Comparison of ENCODE assay signal across 23 cellular contexts in the genomic region with DNA sequence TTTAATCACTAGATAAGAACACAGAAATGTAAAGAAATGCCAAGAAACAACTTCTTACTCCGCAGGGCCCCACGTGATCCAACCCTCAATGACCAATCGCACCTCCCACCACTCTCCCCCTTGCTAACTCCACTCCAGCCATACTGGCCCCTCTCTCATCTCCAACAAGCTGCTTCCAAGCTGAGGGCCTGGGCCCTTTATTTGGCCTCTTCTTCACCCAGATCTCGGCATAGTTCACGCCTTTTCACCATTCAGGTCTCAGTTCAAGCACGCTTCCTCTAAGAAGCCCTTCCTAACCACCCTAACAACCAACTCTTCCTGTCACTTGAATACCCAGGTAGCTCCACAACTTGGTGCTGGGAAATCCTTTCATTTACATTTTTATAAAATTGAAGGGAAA.
DNase-seq lines count a peak whose midpoint lies in the region; ATAC-seq, FAIRE-seq and TF ChIP-seq lines count a peak whose summit lies in the region.
"Had no signal": no experiment of that assay in that cellular context is flagged by ENCODE, and none has a peak within 500 bp of the region (broad histone marks: within the 10 kb centered on the region; RNA-seq: fewer than 3 reads in every experiment).

No MANE protein-coding gene starts in this region.

- TF ChIP-seq CTCF in Caco-2 (IDR thresholded peaks at IDR 0.05; ENCODE audit: insufficient read depth in 1 of 2, low read depth in 1 of 2, low read length in 1 of 2, severe bottlenecking in 1 of 2, unreplicated experiment in 1 of 2) (no peak), endothelial cell (IDR thresholded peaks at IDR 0.05; ENCODE audit: unreplicated experiment) (no peak), HepG2 (CRISPR knock-in tag; IDR thresholded peaks at IDR 0.05) (no peak), neural crest cell (conservative IDR thresholded peaks at IDR 0.05) (no peak), heart right ventricle (IDR thresholded peaks at IDR 0.05) (no peak), foreskin keratinocyte (conservative IDR thresholded peaks at IDR 0.05) (no peak), GM10266 (IDR thresholded peaks at IDR 0.05; ENCODE audit: control insufficient read depth, insufficient read depth, low read depth, missing control alignments) (no peak)

- no TSS peak for BruUV-seq in Caco-2 (replicated peaks; lab: Mats Ljungman, UMichigan)
- no TSS peak for BruUV-seq in HepG2 (replicated peaks; lab: Mats Ljungman, UMichigan)

- POLR2A ChIA-PET in Caco-2 (lab: Charles Lee) = no interaction called here
- POLR2A ChIA-PET in HepG2 (lab: Yijun Ruan, JAX) = no interaction called here

- in situ Hi-C loops in HepG2 (cut with HindIII; ENCODE audit: extremely low pct_ligation_motif_present, low pct_unique_long_range_greater_than_20kb) = no loop called here

- H3K9me3 Mint-ChIP-seq in Caco-2 (ENCODE audit: unreplicated experiment) (peaks cover 8% of the 10 kb centered on the region), endothelial cell (ENCODE audit: unreplicated experiment) (no peaks in the 10 kb centered on the region), neural crest cell (no peaks in the 10 kb centered on the region)
- H3K9me3 Mint-ChIP-seq: H9, HFFc6 had no signal

- TF ChIP-seq EP300 in HepG2 (IDR thresholded peaks at IDR 0.05; ENCODE audit: low read depth in 2 of 2, low read length in 2 of 2) (no peak), HepG2 (CRISPR knock-in tag; IDR thresholded peaks at IDR 0.05; ENCODE audit: borderline replicate concordance) (no peak)

- H3K27me3 Mint-ChIP-seq in Caco-2 (ENCODE audit: insufficient read depth, unreplicated experiment) (no peaks in the 10 kb centered on the region), endothelial cell (ENCODE audit: unreplicated experiment) (peaks cover 4% of the 10 kb centered on the region), neural crest cell (ENCODE audit: low read depth) (no peaks in the 10 kb centered on the region)
- H3K27me3 Mint-ChIP-seq: CD4-positive, CD25-positive, alpha-beta regulatory T cell had no signal

- H3K9me3 ChIP-seq in Caco-2 (no peaks in the 10 kb centered on the region), HepG2 (ENCODE audit: low read length) (no peaks in the 10 kb centered on the region), heart right ventricle (no peaks in the 10 kb centered on the region)
- H3K9me3 ChIP-seq: A549 had no signal

- CTCF ChIA-PET in Caco-2 (lab: Charles Lee) = interaction anchor here (0.6 kb wide), 1 partner anchor 83 kb away, joined by 3 read pairs; no protein-coding TSS in a partner anchor
- CTCF ChIA-PET in HepG2 (lab: Yijun Ruan, JAX; ENCODE audit: low intra/inter-chr PET ratio, low total read pairs) = no interaction called here

- no peak overlapping the region for H2AFZ ChIP-seq in HepG2 (ENCODE audit: low read length)

- H3K4me3 Mint-ChIP-seq in Caco-2 (ENCODE audit: unreplicated experiment) = no peak overlapping the region
- H3K4me3 Mint-ChIP-seq in endothelial cell (ENCODE audit: unreplicated experiment) = peak overlapping the region; percentile 56
- H3K4me3 Mint-ChIP-seq in neural crest cell = no peak overlapping the region
- H3K4me3 Mint-ChIP-seq: CD4-positive, CD25-positive, alpha-beta regulatory T cell; H9; HFFc6; IgD-negative memory B cell had no signal

- H3K27me3 ChIP-seq in Caco-2 (replicated peaks; ENCODE audit: control insufficient read depth, insufficient read depth, low read length) (no peaks in the 10 kb centered on the region), HepG2 (ENCODE audit: control insufficient read depth in 1 of 2, insufficient read depth in 2 of 2, low read length in 2 of 2) (no peaks in the 10 kb centered on the region), heart right ventricle (no peaks in the 10 kb centered on the region), foreskin keratinocyte (no peaks in the 10 kb centered on the region)

- H3K4me1 ChIP-seq in Caco-2 (no peaks in the 10 kb centered on the region), HepG2 (ENCODE audit: insufficient read depth, low read length) (peaks cover 7% of the 10 kb centered on the region), heart right ventricle (peaks cover 0 to 30% (median 10%) of the 10 kb centered on the region in 9 donors), foreskin keratinocyte (no peaks in the 10 kb centered on the region)
- H3K4me1 ChIP-seq: A549 had no signal

- H3K27ac Mint-ChIP-seq in Caco-2 (ENCODE audit: unreplicated experiment) (peak overlapping the region; percentile 17), endothelial cell (ENCODE audit: unreplicated experiment) (no peak overlapping the region), neural crest cell (ENCODE audit: unreplicated experiment) (peak overlapping the region; percentile 30)
- H3K27ac Mint-ChIP-seq: H9, HFFc6, IgD-negative memory B cell had no signal

- peaks cover 34% of the 10 kb centered on the region for H3K79me2 ChIP-seq in HepG2 (ENCODE audit: insufficient read depth, low read length)

- no peak overlapping the region for H3K9ac ChIP-seq in HepG2 (ENCODE audit: insufficient read depth, low read depth, low read length)

- H3K4me3 ChIP-seq in Caco-2 (ENCODE audit: low read depth, low read length) (no peak overlapping the region), HepG2 (replicated peaks in 1 of 3; ENCODE audit: insufficient read depth in 1 of 3, low read depth in 2 of 3, low read length in 3 of 3) (no peak overlapping the region), heart right ventricle (no peak overlapping the region)
- H3K4me3 ChIP-seq: A549, GM12878 had no signal

- WGBS in HepG2 (ENCODE audit: low lambda C conversion rate) = 98% methylated on average over 6 of the region's 6 CpGs
- 96 to 97% methylated on average over 6 of the region's 6 CpGs for WGBS in heart right ventricle, 2 donors

- H3K4me1 Mint-ChIP-seq in Caco-2 (ENCODE audit: low read depth, unreplicated experiment) (peaks cover 7% of the 10 kb centered on the region), endothelial cell (ENCODE audit: unreplicated experiment) (peaks cover 9% of the 10 kb centered on the region), neural crest cell (peaks cover 43% of the 10 kb centered on the region)
- H3K4me1 Mint-ChIP-seq: IgD-negative memory B cell had no signal

- no peaks in the 10 kb centered on the region for H3K36me3 ChIP-seq in Caco-2 (ENCODE audit: control insufficient read depth, insufficient read depth, low read length)
- H3K36me3 ChIP-seq in HepG2 (replicated peaks in 1 of 2; ENCODE audit: control insufficient read depth in 1 of 2, insufficient read depth in 2 of 2, low read length in 2 of 2) = peaks cover 22 to 71% of the 10 kb centered on the region in 2 experiments
- H3K36me3 ChIP-seq in heart right ventricle = peaks cover 0 to 4% (median 0%) of the 10 kb centered on the region in 9 donors

- H3K27ac ChIP-seq in HepG2 (ENCODE audit: extremely low read length, insufficient read depth, low read length) = no peak overlapping the region
- no peak overlapping the region for H3K27ac ChIP-seq in heart right ventricle
- no peak overlapping the region for H3K27ac ChIP-seq in foreskin keratinocyte
- H3K27ac ChIP-seq: A549 had no signal

- peaks cover 3% of the 10 kb centered on the region; the same call in 1 of the 2 replicates for H4K20me1 ChIP-seq in HepG2 (ENCODE audit: insufficient read depth, low read length)

- ATAC-seq in HepG2 (no peak), heart right ventricle (no peak), foreskin keratinocyte (no peak)
- ATAC-seq: A549, GM12878, Panc1 had no signal

- H3K36me3 Mint-ChIP-seq in Caco-2 (ENCODE audit: insufficient read depth, unreplicated experiment) = no peaks in the 10 kb centered on the region
- peaks cover 10% of the 10 kb centered on the region for H3K36me3 Mint-ChIP-seq in endothelial cell (ENCODE audit: low read depth, unreplicated experiment)
- H3K36me3 Mint-ChIP-seq in neural crest cell (ENCODE audit: low read depth) = no peaks in the 10 kb centered on the region

- no peak for TF ChIP-seq POLR2A in HepG2 (IDR thresholded peaks at IDR 0.05; ENCODE audit: insufficient read depth in 1 of 2, low read depth in 2 of 2, low read length in 2 of 2)

- intact Hi-C loops in Caco-2 (cut with micrococcal nuclease; ENCODE audit: unreplicated experiment) = no loop called here
- intact Hi-C loops in HepG2 (cut with micrococcal nuclease; ENCODE audit: unreplicated experiment) = no loop called here
- intact Hi-C loops in heart right ventricle (cut with DNase I) = no loop called here

- H3K4me2 ChIP-seq in HepG2 (ENCODE audit: low read depth, low read length) = no peak overlapping the region
- H3K4me2 ChIP-seq: A549 had no signal

- TF ChIP-seq RAD21 in HepG2 (CRISPR knock-in tag; IDR thresholded peaks at IDR 0.05) = no peak

- DNase-seq in Caco-2 (no peak), endothelial cell (ENCODE audit: low spot score) (no peak), HepG2 (ENCODE audit: low spot score) (no peak), neural crest cell (ENCODE audit: low read depth, low spot score) (no peak), heart right ventricle (no peak), foreskin keratinocyte (no peak), GM10266 (ENCODE audit: extremely low spot score) (no peak)
- DNase-seq: CD4-positive, CD25-positive, alpha-beta regulatory T cell; COR-L47; DMS 273 treated with DMSO at 0.1 percent for 48 hours; DMS79 treated with DMSO at 0.1 percent for 48 hours; H9; NCI-H1105; NCI-H2029 treated with DMSO at 0.1 percent for 48 hours; NCI-H226; NCI-H510A treated with DMSO at 0.1 percent for 48 hours; NCI-H748 treated with DMSO at 0.1 percent for 48 hours; SIG-M5 had no signal

- no peak for FAIRE-seq in HepG2 (lab: Jason Lieb, UNC)
- FAIRE-seq: A549, GM12878 had no signal

TF ChIP-seq in HepG2, 621 proteins besides CTCF, POLR2A, EP300 and RAD21 (continues in another document):
- peak; percentile 30 for TF ChIP-seq AGO2 (optimal IDR thresholded peaks at IDR 0.05; ENCODE audit: low read depth, low read length)
- TF ChIP-seq, protein P1, sequence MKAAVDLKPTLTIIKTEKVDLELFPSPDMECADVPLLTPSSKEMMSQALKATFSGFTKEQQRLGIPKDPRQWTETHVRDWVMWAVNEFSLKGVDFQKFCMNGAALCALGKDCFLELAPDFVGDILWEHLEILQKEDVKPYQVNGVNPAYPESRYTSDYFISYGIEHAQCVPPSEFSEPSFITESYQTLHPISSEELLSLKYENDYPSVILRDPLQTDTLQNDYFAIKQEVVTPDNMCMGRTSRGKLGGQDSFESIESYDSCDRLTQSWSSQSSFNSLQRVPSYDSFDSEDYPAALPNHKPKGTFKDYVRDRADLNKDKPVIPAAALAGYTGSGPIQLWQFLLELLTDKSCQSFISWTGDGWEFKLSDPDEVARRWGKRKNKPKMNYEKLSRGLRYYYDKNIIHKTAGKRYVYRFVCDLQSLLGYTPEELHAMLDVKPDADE (CRISPR knock-in tag; IDR thresholded peaks at IDR 0.05) = no peak
- no peak for TF ChIP-seq MXI1 (IDR thresholded peaks at IDR 0.05; ENCODE audit: borderline replicate concordance, low read depth, low read length)
